In the genomic region with DNA sequence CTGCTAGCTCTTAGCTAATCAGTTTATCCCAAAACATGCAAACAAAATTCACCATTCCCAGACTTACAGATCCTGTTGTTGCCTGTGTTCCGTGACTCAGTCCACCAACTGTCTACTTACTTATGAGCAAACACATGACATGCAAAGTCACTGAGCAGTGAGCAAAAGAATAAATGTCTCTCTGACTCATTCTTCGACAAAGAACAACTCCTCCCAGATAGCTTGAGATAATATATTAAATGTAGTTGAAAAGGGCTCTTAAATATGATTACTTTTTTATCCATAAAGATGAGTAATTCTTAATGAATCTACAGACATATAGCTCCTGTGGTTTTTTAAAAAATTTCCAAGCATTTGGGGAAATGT, we compare ENCODE assay signal across 14 cellular contexts. TPM values are rescaled to one million over a fixed set of nuclear protein-coding genes. Genes with fewer than 3 reads are reported as not detected.
DNase-seq lines count a peak whose midpoint lies in the region; ATAC-seq, FAIRE-seq and TF ChIP-seq lines count a peak whose summit lies in the region.
"Had no signal": no experiment of that assay in that cellular context is flagged by ENCODE, and none has a peak within 500 bp of the region (broad histone marks: within the 10 kb centered on the region; RNA-seq: fewer than 3 reads in every experiment).

No MANE protein-coding gene starts in this region.

- peaks cover 12% of the 10 kb centered on the region for H3K27me3 Mint-ChIP-seq in activated CD4-positive, alpha-beta memory T cell treated with anti-CD3 and anti-CD28 coated beads for 36 hours

- H3K4me3 ChIP-seq in K562 = no peak overlapping the region
- no peak overlapping the region for H3K4me3 ChIP-seq in kidney epithelial cell (ENCODE audit: low read depth, low read length)
- H3K4me3 ChIP-seq: uterus had no signal

- no peak for TF ChIP-seq POLR2A in K562 (conservative IDR thresholded peaks at IDR 0.05)

- POLR2A ChIA-PET in K562 (lab: Yijun Ruan, JAX) = interaction anchor here (0.6 kb wide), 1 partner anchor 8 kb away, joined by 5 read pairs; no protein-coding TSS in a partner anchor
- POLR2A ChIA-PET in activated CD4-positive, alpha-beta memory T cell treated with anti-CD3 and anti-CD28 coated beads for 36 hours (lab: Charles Lee) = no interaction called here

- no peak overlapping the region for H3K4me2 ChIP-seq in K562 (ENCODE audit: insufficient read depth, low read length)

- no peaks in the 10 kb centered on the region for H3K79me2 ChIP-seq in K562 (ENCODE audit: control insufficient read depth, insufficient read depth, low read length)

- no peak overlapping the region for H3K4me3 Mint-ChIP-seq in activated CD4-positive, alpha-beta memory T cell treated with anti-CD3 and anti-CD28 coated beads for 36 hours
- H3K4me3 Mint-ChIP-seq: nephron had no signal

- CTCF ChIA-PET in K562 (lab: Yijun Ruan, JAX; ENCODE audit: low intra/inter-chr PET ratio) = no interaction called here
- CTCF ChIA-PET in activated CD4-positive, alpha-beta memory T cell treated with anti-CD3 and anti-CD28 coated beads for 36 hours (lab: Charles Lee) = interaction anchor here (0.6 kb wide), 1 partner anchor 9 kb away, joined by 4 read pairs; a partner anchor contains a TSS

- H3K27ac Mint-ChIP-seq in activated CD4-positive, alpha-beta memory T cell treated with anti-CD3 and anti-CD28 coated beads for 36 hours = no peak overlapping the region
- H3K27ac Mint-ChIP-seq: nephron had no signal

- BruUV-seq in K562 (replicated peaks; lab: Mats Ljungman, UMichigan) = no TSS peak

- peaks cover 19 to 36% of the 10 kb centered on the region in 2 experiments for H3K27me3 ChIP-seq in K562 (ENCODE audit: control insufficient read depth in 2 of 2, insufficient read depth in 2 of 2, low read length in 2 of 2)
- H3K27me3 ChIP-seq in kidney epithelial cell (ENCODE audit: control insufficient read depth, insufficient read depth, low read length) = no peaks in the 10 kb centered on the region
- H3K27me3 ChIP-seq: uterus had no signal

- peak; percentile 67 for DNase-seq in Ammon's horn (ENCODE audit: low spot score)
- DNase-seq in HT1080 (ENCODE audit: low read depth) = peak; percentile 85
- no peak for DNase-seq in K562 (ENCODE audit: extremely low read depth in 1 of 4, low spot score in 3 of 4)
- DNase-seq in kidney epithelial cell (ENCODE audit: low read depth) = peak; percentile 89
- no peak for DNase-seq in HuH-7 (ENCODE audit: low spot score)
- DNase-seq in activated CD4-positive, alpha-beta memory T cell treated with anti-CD3 and anti-CD28 coated beads for 36 hours = no peak
- DNase-seq: activated CD4-positive, alpha-beta T cell treated with anti-CD3 and anti-CD28 coated beads, Interleukin-2, amount 50 U/mL, for 4 hours; DND-41; NCI-H1092; stimulated activated CD4-positive, alpha-beta T cell treated with anti-CD3 and anti-CD28 coated beads, Interleukin-4, amount 100 ng/mL, for 4 hours; uterus had no signal

- no peak for TF ChIP-seq RAD21 in K562 (CRISPR knock-in tag; conservative IDR thresholded peaks at IDR 0.05 in 1 of 2, IDR thresholded peaks at IDR 0.05 in 1 of 2)

- no peak overlapping the region for H3K9ac ChIP-seq in K562 (ENCODE audit: insufficient read depth in 1 of 2, low read depth in 2 of 2, low read length in 2 of 2)

- H3K9me3 Mint-ChIP-seq in activated CD4-positive, alpha-beta memory T cell treated with anti-CD3 and anti-CD28 coated beads for 36 hours = no peaks in the 10 kb centered on the region
- H3K9me3 Mint-ChIP-seq: nephron had no signal

- TF ChIP-seq CTCF in K562 (IDR thresholded peaks at IDR 0.05 in 2 of 3, conservative IDR thresholded peaks at IDR 0.05 in 1 of 3; ENCODE audit: insufficient read depth in 2 of 3, low read depth in 1 of 3, low read length in 3 of 3) (no peak), kidney epithelial cell (IDR thresholded peaks at IDR 0.05; ENCODE audit: insufficient read depth, low read length, poor library complexity, severe bottlenecking) (no peak)

- H3K4me1 Mint-ChIP-seq in activated CD4-positive, alpha-beta memory T cell treated with anti-CD3 and anti-CD28 coated beads for 36 hours (ENCODE audit: low read depth) = peaks cover 10% of the 10 kb centered on the region

- no peaks in the 10 kb centered on the region for H3K4me1 ChIP-seq in K562 (replicated peaks in 1 of 2; ENCODE audit: control insufficient read depth in 2 of 2, insufficient read depth in 2 of 2, low read length in 2 of 2)
- H3K4me1 ChIP-seq: uterus had no signal

- no peak overlapping the region for H2AFZ ChIP-seq in K562 (ENCODE audit: low read depth, low read length)

- in situ Hi-C loops in K562 (cut with MboI) = no loop called here

- no peak for FAIRE-seq in K562 (lab: Jason Lieb, UNC)

- no peaks in the 10 kb centered on the region for H3K9me1 ChIP-seq in K562 (ENCODE audit: control insufficient read depth, insufficient read depth, low read length)

- no peak overlapping the region for H3K27ac ChIP-seq in K562 (ENCODE audit: extremely low read depth, low read depth, low read length)
- H3K27ac ChIP-seq: uterus had no signal

- TF ChIP-seq EP300 in K562 (IDR thresholded peaks at IDR 0.05; ENCODE audit: low read length) = no peak

- H3K36me3 ChIP-seq in K562 (ENCODE audit: control insufficient read depth, insufficient read depth, low read length) (no peaks in the 10 kb centered on the region), kidney epithelial cell (ENCODE audit: control insufficient read depth, insufficient read depth, low read length) (no peaks in the 10 kb centered on the region)
- H3K36me3 ChIP-seq: uterus had no signal

- peaks cover 7% of the 10 kb centered on the region; the same call in 1 of the 2 replicates for H4K20me1 ChIP-seq in K562 (replicated peaks; ENCODE audit: control insufficient read depth, insufficient read depth, low read length)

- WGBS in K562 (ENCODE audit: insufficient coverage, low coverage, missing lambda C conversion rate) = 4% methylated on average over 2 of the region's 2 CpGs

- no peaks in the 10 kb centered on the region for H3K36me3 Mint-ChIP-seq in activated CD4-positive, alpha-beta memory T cell treated with anti-CD3 and anti-CD28 coated beads for 36 hours

- no peaks in the 10 kb centered on the region for H3K9me3 ChIP-seq in K562 (replicated peaks; ENCODE audit: control insufficient read depth, insufficient read depth, low read depth, low read length)
- H3K9me3 ChIP-seq: uterus had no signal

- intact Hi-C loops in K562 (cut with micrococcal nuclease) = no loop called here
- intact Hi-C loops in activated CD4-positive, alpha-beta memory T cell treated with anti-CD3 and anti-CD28 coated beads for 36 hours (cut with micrococcal nuclease) = no loop called here

- no peak for ATAC-seq in K562
- no peak for ATAC-seq in HG03280 (IDR thresholded peaks at IDR 0.05; ENCODE audit: unreplicated experiment)
- no peak for ATAC-seq in GM18519 (IDR thresholded peaks at IDR 0.05; ENCODE audit: low FRiP score, unreplicated experiment)

TF ChIP-seq in K562, 482 proteins besides CTCF, POLR2A, EP300 and RAD21 (continues in another document):
- TF ChIP-seq, protein P1, sequence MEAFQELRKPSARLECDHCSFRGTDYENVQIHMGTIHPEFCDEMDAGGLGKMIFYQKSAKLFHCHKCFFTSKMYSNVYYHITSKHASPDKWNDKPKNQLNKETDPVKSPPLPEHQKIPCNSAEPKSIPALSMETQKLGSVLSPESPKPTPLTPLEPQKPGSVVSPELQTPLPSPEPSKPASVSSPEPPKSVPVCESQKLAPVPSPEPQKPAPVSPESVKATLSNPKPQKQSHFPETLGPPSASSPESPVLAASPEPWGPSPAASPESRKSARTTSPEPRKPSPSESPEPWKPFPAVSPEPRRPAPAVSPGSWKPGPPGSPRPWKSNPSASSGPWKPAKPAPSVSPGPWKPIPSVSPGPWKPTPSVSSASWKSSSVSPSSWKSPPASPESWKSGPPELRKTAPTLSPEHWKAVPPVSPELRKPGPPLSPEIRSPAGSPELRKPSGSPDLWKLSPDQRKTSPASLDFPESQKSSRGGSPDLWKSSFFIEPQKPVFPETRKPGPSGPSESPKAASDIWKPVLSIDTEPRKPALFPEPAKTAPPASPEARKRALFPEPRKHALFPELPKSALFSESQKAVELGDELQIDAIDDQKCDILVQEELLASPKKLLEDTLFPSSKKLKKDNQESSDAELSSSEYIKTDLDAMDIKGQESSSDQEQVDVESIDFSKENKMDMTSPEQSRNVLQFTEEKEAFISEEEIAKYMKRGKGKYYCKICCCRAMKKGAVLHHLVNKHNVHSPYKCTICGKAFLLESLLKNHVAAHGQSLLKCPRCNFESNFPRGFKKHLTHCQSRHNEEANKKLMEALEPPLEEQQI (IDR thresholded peaks at IDR 0.05) = no peak
- no peak for TF ChIP-seq SMARCB1 (IDR thresholded peaks at IDR 0.05; ENCODE audit: insufficient read length, low read depth)
- TF ChIP-seq FOSL1 (tag; conservative IDR thresholded peaks at IDR 0.05) = peak; percentile 94
- no peak for TF ChIP-seq ZNF274 (IDR thresholded peaks at IDR 0.05; ENCODE audit: borderline replicate concordance, low read depth, low read length)
- peak; percentile 27; the same call in 1 of the 2 replicates for TF ChIP-seq JUND (IDR thresholded peaks at IDR 0.05; ENCODE audit: borderline replicate concordance, low read depth, low read length)
- peak; percentile 67; the same call in 2 of the 3 replicates for TF ChIP-seq JUND (tag; IDR thresholded peaks at IDR 0.05; ENCODE audit: borderline replicate concordance, low read depth, low read length)

RNA-seq across cellular contexts. Expression of a gene that starts 9.0 kb away (rescaled TPM):
- total RNA-seq in HT1080 (2014; rRNA removed; shearing (Covaris generic)) = 7.0 and 7.1 TPM in 2 replicates
- polyA plus RNA-seq in HT1080 (2015; cell fraction: cytosol; rRNA removed) = 6.5 and 7.4 TPM in 2 replicates
- 2.7 and 2.9 TPM in 2 replicates for polyA plus RNA-seq in HT1080 (2015; cell fraction: nucleus; rRNA removed)
- total RNA-seq in K562 (2011; cell fraction: chromatin; rRNA removed; ENCODE audit: low replicate concordance) = not detected in 2 replicates
- not detected in 2 replicates for total RNA-seq in K562 (2011; cell fraction: nucleolus; rRNA removed)
- not detected in 2 replicates for total RNA-seq in K562 (2011; cell fraction: nucleoplasm; rRNA removed)
- total RNA-seq in K562 (2014; rRNA removed) (not detected in 2 replicates), K562 (2014; rRNA removed; fragmentation: Illumina TruSeq; extraction: Trizol) (not detected in 2 replicates), K562 (2015; rRNA removed; fragmentation: Illumina TruSeq; extraction: Trizol) (not detected in 2 replicates), K562 (2021) (not detected in 2 replicates), kidney epithelial cell (0.07 and 0.17 TPM in 2 replicates)
- polyA plus RNA-seq in K562 (2011; rRNA removed) (not detected in 2 replicates), K562 (2014; fragmentation: Illumina TruSeq; extraction: Trizol) (not detected in 2 replicates), K562 (2014; fragmentation: Nextera tagmentation; extraction: Ambion mirVana) (not detected), K562 (2014; rRNA removed) (not detected in 2 replicates)
- polyA plus RNA-seq in K562 (2011; cell fraction: cytosol; rRNA removed) = not detected in 2 replicates
- not detected in 2 replicates for polyA plus RNA-seq in K562 (2011; cell fraction: nucleus; rRNA removed)
- not detected in 2 replicates for polyA plus RNA-seq in K562 (2012)
- not detected in 2 replicates for polyA minus RNA-seq in K562 (2011; rRNA and poly(A)+ RNA removed)
- not detected in 2 replicates for polyA minus RNA-seq in K562 (2011; cell fraction: cytosol; rRNA and poly(A)+ RNA removed)
- polyA minus RNA-seq in K562 (2011; cell fraction: nucleus; rRNA and poly(A)+ RNA removed) = 0.13 TPM in 1 of 2 replicates, not detected in the other
- not detected for total RNA-seq in activated CD4-positive, alpha-beta memory T cell treated with anti-CD3 and anti-CD28 coated beads for 36 hours

Comparison
In these comparisons a context has a peak if more than half of its experiments do, and no peak if none do; other contexts are left out.
1. DNase-seq: peak in Ammon's horn (single experiment), HT1080 (single experiment) and kidney epithelial cell (single experiment); none in K562 (0 of 4), HuH-7 (single experiment) and activated CD4-positive, alpha-beta memory T cell treated with anti-CD3 and anti-CD28 coated beads for 36 hours (single experiment).